In genomic region chr21:16742116-16742515, GRCh38 we compare ENCODE assay signal across 19 cellular contexts.
DNase-seq lines count a peak whose midpoint lies in the region; ATAC-seq and TF ChIP-seq lines count a peak whose summit lies in the region.
"Had no signal": no experiment of that assay in that cellular context is flagged by ENCODE, and none has a peak within 500 bp of the region (broad histone marks: within the 10 kb centered on the region; RNA-seq: fewer than 3 reads in every experiment).

No MANE protein-coding gene starts in this region.

- H3K36me3 ChIP-seq in right atrium auricular region (no peaks in the 10 kb centered on the region), heart left ventricle (no peaks in the 10 kb centered on the region), neural cell (ENCODE audit: insufficient read depth, low read length) (no peaks in the 10 kb centered on the region), aorta (ENCODE audit: control insufficient read depth in 1 of 2, insufficient read depth in 2 of 2, low read length in 1 of 2) (no peaks in the 10 kb centered on the region)
- H3K36me3 ChIP-seq: tibial artery had no signal

- H3K9ac ChIP-seq in neural cell (ENCODE audit: low read length): no peak overlapping the region

- no peaks in the 10 kb centered on the region for H3F3A ChIP-seq in neural cell (ENCODE audit: insufficient read depth, low read length, poor library complexity, severe bottlenecking)

- H3K9me3 ChIP-seq in right atrium auricular region: no peaks in the 10 kb centered on the region
- no peaks in the 10 kb centered on the region for H3K9me3 ChIP-seq in heart left ventricle
- H3K9me3 ChIP-seq in neural cell (ENCODE audit: low read length): no peaks in the 10 kb centered on the region
- no peaks in the 10 kb centered on the region for H3K9me3 ChIP-seq in aorta (ENCODE audit: control insufficient read depth, low read length)
- H3K9me3 ChIP-seq: tibial artery had no signal

- no peak for TF ChIP-seq RAD21 in neural cell (conservative IDR thresholded peaks at IDR 0.05)

- intact Hi-C loops in Right ventricle myocardium inferior (cut with DNase I) (no loop called here), heart left ventricle (cut with DNase I) (loop anchor here in 1 of 10 donors (10.0 kb wide), 1 partner anchor 57 kb away; no protein-coding TSS in a partner anchor), aorta (cut with DNase I) (no loop called here)

- 24 to 74% (median 50%) methylated on average over 2 of the region's 2 CpGs for WGBS in heart left ventricle, 4 donors
- 16 to 61% methylated on average over 2 of the region's 2 CpGs for WGBS in aorta, 2 donors

- no peak for TF ChIP-seq EP300 in neural cell (conservative IDR thresholded peaks at IDR 0.05; ENCODE audit: poor library complexity, severe bottlenecking)

- no peak overlapping the region for H3K4me2 ChIP-seq in neural cell (ENCODE audit: low read length)

- H3K4me3 ChIP-seq in right atrium auricular region: no peak overlapping the region
- no peak overlapping the region for H3K4me3 ChIP-seq in heart left ventricle
- H3K4me3 ChIP-seq in neural cell (ENCODE audit: low read length): no peak overlapping the region
- H3K4me3 ChIP-seq in aorta (ENCODE audit: low read length in 2 of 2): no peak overlapping the region
- H3K4me3 ChIP-seq: SK-N-MC, tibial artery had no signal

- TF ChIP-seq CTCF in right atrium auricular region (IDR thresholded peaks at IDR 0.05) (no peak), heart left ventricle (IDR thresholded peaks at IDR 0.05) (no peak), neural cell (IDR thresholded peaks at IDR 0.05; ENCODE audit: poor library complexity, severe bottlenecking) (no peak)

- H3K4me1 ChIP-seq in right atrium auricular region: peaks cover 0 to 4% of the 10 kb centered on the region in 2 donors
- H3K4me1 ChIP-seq in heart left ventricle: peaks cover 0 to 11% (median 0%) of the 10 kb centered on the region in 12 donors
- H3K4me1 ChIP-seq in aorta (ENCODE audit: control insufficient read depth in 1 of 2, insufficient read depth in 2 of 2, low read length in 2 of 2): no peaks in the 10 kb centered on the region
- H3K4me1 ChIP-seq: tibial artery had no signal

- no peak for TF ChIP-seq POLR2A in heart left ventricle (IDR thresholded peaks at IDR 0.05)

- no peaks in the 10 kb centered on the region for H3K79me2 ChIP-seq in neural cell (replicated peaks; ENCODE audit: insufficient read depth, low read length)

- no peaks in the 10 kb centered on the region for H3K9me2 ChIP-seq in neural cell (ENCODE audit: insufficient read depth, low read length)

- H2AFZ ChIP-seq in neural cell (ENCODE audit: low read depth, low read length): no peak overlapping the region

- no peaks in the 10 kb centered on the region for H4K20me1 ChIP-seq in neural cell (ENCODE audit: insufficient read depth)

- ATAC-seq in Right ventricle myocardium inferior: peak; percentile 89
- peak; percentile 59 to 88 (median 68) for ATAC-seq in heart left ventricle
- ATAC-seq in aorta (ENCODE audit: low FRiP score): peak; percentile 64
- ATAC-seq in GM21390 (IDR thresholded peaks at IDR 0.05; ENCODE audit: unreplicated experiment): no peak
- ATAC-seq: naive thymus-derived CD4-positive, alpha-beta T cell had no signal

- H3K27ac ChIP-seq in right atrium auricular region (peak overlapping the region in 1 of 2 donors; percentile 46), heart left ventricle (peak overlapping the region in 5 of 12 donors; percentile 11 to 53 (median 26)), neural cell (ENCODE audit: low read length) (peak overlapping the region; percentile 65), aorta (ENCODE audit: low read depth in 1 of 2, low read length in 2 of 2) (no peak overlapping the region)
- H3K27ac ChIP-seq: C4-2B, SK-N-MC, tibial artery had no signal

- DNase-seq in Right ventricle myocardium inferior (ENCODE audit: missing footprints) (no peak), right atrium auricular region (ENCODE audit: low spot score) (no peak), heart left ventricle (peak in 4 of 5 donors; percentile 19 to 38 (median 32)), aorta (peak in 1 of 2 donors; percentile 44), T-helper 1 cell (no peak)
- no peak for DNase-seq in activated CD4-positive, alpha-beta T cell treated with anti-CD3 and anti-CD28 coated beads for 4 hours
- DNase-seq: activated CD4-positive, alpha-beta T cell treated with anti-CD3 and anti-CD28 coated beads for 48 hours; activated gamma-delta T cell; cortex of kidney; foreskin melanocyte; naive thymus-derived CD4-positive, alpha-beta T cell; NCI-H1436 treated with DMSO at 0.1 percent for 48 hours; NCI-H2171 treated with DMSO at 0.1 percent for 48 hours; NCI-H82 had no signal

- H3K27me3 ChIP-seq in right atrium auricular region (no peaks in the 10 kb centered on the region), heart left ventricle (no peaks in the 10 kb centered on the region), neural cell (ENCODE audit: insufficient read depth, low read depth, low read length) (no peaks in the 10 kb centered on the region), aorta (ENCODE audit: control insufficient read depth in 1 of 2, insufficient read depth in 2 of 2, low read length in 1 of 2) (no peaks in the 10 kb centered on the region)
- H3K27me3 ChIP-seq: tibial artery had no signal

TF ChIP-seq in neural cell, 6 proteins besides CTCF, POLR2A, EP300 and RAD21:
- TF ChIP-seq TAF1 (IDR thresholded peaks at IDR 0.05; ENCODE audit: low read depth) (no peak), EZH2 (IDR thresholded peaks at IDR 0.05; ENCODE audit: borderline replicate concordance, insufficient read depth, low read length, poor library complexity, severe bottlenecking) (no peak), POLR2AphosphoS5 (IDR thresholded peaks at IDR 0.05) (no peak), SMC3 (conservative IDR thresholded peaks at IDR 0.05; ENCODE audit: poor library complexity) (no peak), MXI1 (conservative IDR thresholded peaks at IDR 0.05; ENCODE audit: poor library complexity, severe bottlenecking) (no peak), REST (IDR thresholded peaks at IDR 0.05; ENCODE audit: borderline replicate concordance) (no peak)
TF ChIP-seq in neural cell: peak in this region for 0.

Comparison
In these comparisons a context has a peak if more than half of its experiments do, and no peak if none do; other contexts are left out.
1. DNase-seq: peak in heart left ventricle (4 of 5); none in Right ventricle myocardium inferior (single experiment), right atrium auricular region (single experiment), T-helper 1 cell (0 of 5) and activated CD4-positive, alpha-beta T cell treated with anti-CD3 and anti-CD28 coated beads for 4 hours (0 of 2).